In the genomic region with DNA sequence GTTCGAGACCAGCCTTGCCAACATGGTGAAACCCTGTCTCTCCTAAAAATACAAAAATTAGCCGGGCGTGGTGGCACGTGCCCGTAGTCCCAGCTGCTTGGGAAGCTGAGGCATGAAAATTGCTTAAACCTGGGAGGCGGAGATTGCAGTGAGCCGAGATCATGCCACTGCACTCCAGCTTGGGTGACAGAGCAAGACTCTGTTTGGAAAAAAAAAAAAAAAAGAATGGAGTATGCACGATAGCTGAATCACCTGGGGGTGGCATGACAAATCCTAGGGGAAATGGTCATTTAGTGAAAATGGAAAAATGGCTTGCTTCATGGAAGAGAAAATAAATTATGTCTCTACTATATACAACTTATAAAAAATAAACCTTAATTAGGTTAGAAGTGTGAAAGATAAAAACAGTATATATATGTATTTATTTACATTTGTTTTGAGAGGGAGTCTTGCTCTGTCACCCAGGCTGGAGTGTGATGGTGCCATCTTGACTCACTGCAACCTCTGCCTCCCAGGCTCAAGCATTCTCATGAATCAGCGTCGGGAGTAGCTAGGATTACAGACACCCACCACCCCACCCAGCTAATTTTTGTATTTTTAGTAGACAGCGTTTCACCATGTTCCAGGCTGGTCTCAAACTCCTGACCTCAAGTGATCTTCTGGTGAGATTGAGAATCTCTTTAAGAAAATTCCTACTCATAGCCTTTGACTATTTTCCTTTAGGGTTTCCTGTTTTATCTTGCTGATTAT, we compare ENCODE assay signal across 19 cellular contexts.
"Had no signal": no experiment of that assay in that cellular context is flagged by ENCODE, and none has a peak within 500 bp of the region (broad histone marks: within the 10 kb centered on the region; RNA-seq: fewer than 3 reads in every experiment).

No MANE protein-coding gene starts in this region.

- ATAC-seq: activated T-cell treated with anti-CD3 and anti-CD28 coated beads, Interleukin-2, amount 50 U/mL, for 4 hours; body of pancreas; effector memory CD8-positive, alpha-beta T cell; left lobe of liver; right lobe of liver; stimulated activated naive CD8-positive, alpha-beta T cell treated with anti-CD3 and anti-CD28 coated beads, Interleukin-15, Interleukin-2, amounts not matched to agents 100 U/mL and 50 U/mL, for 24 hours; T-helper 17 cell had no signal

- H3K27ac ChIP-seq: adrenal gland, body of pancreas, hepatocyte, right lobe of liver, upper lobe of left lung had no signal

- H3K27me3 ChIP-seq: adrenal gland, body of pancreas, hepatocyte, right lobe of liver, upper lobe of left lung had no signal

- H3K9me3 Mint-ChIP-seq: activated CD4-positive, alpha-beta memory T cell treated with anti-CD3 and anti-CD28 coated beads, Interleukin-2, amount 10 ng/mL, durations not matched to agents 7 days and 5 days; dendritic cell treated with granulocyte-macrophage colony-stimulating factor and Interleukin-4, amounts not matched to agents 40 ng/mL and 50 ng/mL, for 4 days; effector memory CD8-positive, alpha-beta T cell had no signal

- DNase-seq: activated CD4-positive, alpha-beta memory T cell treated with anti-CD3 and anti-CD28 coated beads, Interleukin-2, amount 10 ng/mL, durations not matched to agents 7 days and 5 days; activated CD4-positive, alpha-beta T cell treated with anti-CD3 and anti-CD28 coated beads for 4 hours; activated effector memory CD4-positive, alpha-beta T cell treated with Interleukin-2 at 50 U/mL for 16 hours; activated naive CD4-positive, alpha-beta T cell treated with anti-CD3 and anti-CD28 coated beads, Interleukin-2, amount 50 U/mL, for 16 hours; activated T-cell treated with anti-CD3 and anti-CD28 coated beads, Interleukin-2, amount 50 U/mL, for 4 hours; adrenal gland; body of pancreas; effector memory CD8-positive, alpha-beta T cell; erythroblast; islet precursor cell; mammary epithelial cell; right lobe of liver; stimulated activated naive CD8-positive, alpha-beta T cell treated with anti-CD3 and anti-CD28 coated beads, Interleukin-15, Interleukin-2, amounts not matched to agents 100 U/mL and 50 U/mL, for 24 hours; T-helper 17 cell; upper lobe of left lung had no signal

- H3K4me1 ChIP-seq: adrenal gland, body of pancreas, right lobe of liver, upper lobe of left lung had no signal

- H3K4me1 Mint-ChIP-seq: activated CD4-positive, alpha-beta memory T cell treated with anti-CD3 and anti-CD28 coated beads, Interleukin-2, amount 10 ng/mL, durations not matched to agents 7 days and 5 days; neural crest cell; T-helper 17 cell had no signal

- H3K4me3 Mint-ChIP-seq: activated CD4-positive, alpha-beta memory T cell treated with anti-CD3 and anti-CD28 coated beads, Interleukin-2, amount 10 ng/mL, durations not matched to agents 7 days and 5 days; activated T-cell treated with anti-CD3 and anti-CD28 coated beads, Interleukin-2, amount 50 U/mL, for 4 hours; dendritic cell treated with granulocyte-macrophage colony-stimulating factor and Interleukin-4, amounts not matched to agents 40 ng/mL and 50 ng/mL, for 4 days; effector memory CD8-positive, alpha-beta T cell; neural crest cell; T-helper 17 cell had no signal

- H3K27me3 Mint-ChIP-seq: activated CD4-positive, alpha-beta memory T cell treated with anti-CD3 and anti-CD28 coated beads, Interleukin-2, amount 10 ng/mL, durations not matched to agents 7 days and 5 days; dendritic cell treated with granulocyte-macrophage colony-stimulating factor and Interleukin-4, amounts not matched to agents 40 ng/mL and 50 ng/mL, for 4 days; effector memory CD8-positive, alpha-beta T cell; T-helper 17 cell had no signal

- H3K9me3 ChIP-seq: adrenal gland, body of pancreas, right lobe of liver, upper lobe of left lung had no signal

- H3K4me3 ChIP-seq: adrenal gland, body of pancreas, hepatocyte, right lobe of liver, upper lobe of left lung had no signal

- H3K36me3 ChIP-seq: adrenal gland, right lobe of liver, upper lobe of left lung had no signal

- H3K27ac Mint-ChIP-seq: activated CD4-positive, alpha-beta memory T cell treated with anti-CD3 and anti-CD28 coated beads, Interleukin-2, amount 10 ng/mL, durations not matched to agents 7 days and 5 days; dendritic cell treated with granulocyte-macrophage colony-stimulating factor and Interleukin-4, amounts not matched to agents 40 ng/mL and 50 ng/mL, for 4 days; effector memory CD8-positive, alpha-beta T cell; T-helper 17 cell had no signal
